Comparison of ENCODE assay signal across 7 cellular contexts in the genomic region with DNA sequence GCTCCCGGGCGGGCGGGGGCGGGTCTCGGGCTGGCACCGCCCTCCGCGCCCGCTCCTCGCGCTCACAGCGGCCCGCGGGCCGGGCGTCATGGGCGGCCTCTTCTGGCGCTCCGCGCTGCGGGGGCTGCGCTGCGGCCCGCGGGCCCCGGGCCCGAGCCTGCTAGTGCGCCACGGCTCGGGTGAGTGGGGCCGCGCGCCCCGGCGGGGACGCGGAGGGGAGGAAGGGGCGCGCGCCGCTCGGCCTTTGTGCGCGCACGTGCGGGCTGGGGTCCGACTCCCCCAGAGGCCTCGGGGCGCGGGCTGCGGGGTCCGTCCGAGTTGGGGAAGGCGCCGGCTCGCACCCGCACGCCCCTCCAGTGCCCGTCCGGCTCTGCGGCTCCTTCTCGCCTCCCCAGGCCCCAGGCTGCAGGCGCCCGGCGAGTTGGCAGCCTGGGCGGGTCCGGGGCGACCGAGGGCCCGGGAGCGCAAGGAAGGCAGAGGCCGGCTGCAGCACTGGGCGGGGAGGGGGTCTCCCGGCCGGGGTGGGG. TPM values are rescaled to one million over a fixed set of nuclear protein-coding genes. Genes with fewer than 3 reads are reported as not detected.
DNase-seq lines count a peak whose midpoint lies in the region; ATAC-seq and TF ChIP-seq lines count a peak whose summit lies in the region.

A gene (plus strand): TSS at position 65 of the 527 bp plus-strand sequence. CDS start 24 bp downstream, at position 89.

- ATAC-seq in psoas muscle (no peak), GM21529 (IDR thresholded peaks at IDR 0.05; ENCODE audit: unreplicated experiment) (no peak)

- H3K9me3 ChIP-seq in left ventricle myocardium inferior (replicated peaks) (no peaks in the 10 kb centered on the region), psoas muscle (no peaks in the 10 kb centered on the region)

- peaks cover under 1% of the 10 kb centered on the region for H3K36me3 Mint-ChIP-seq in activated naive CD8-positive, alpha-beta T cell

- no peak for TF ChIP-seq RAD21 in Ishikawa (IDR thresholded peaks at IDR 0.05; ENCODE audit: low read depth)

- peaks cover 35% of the 10 kb centered on the region for H3K4me1 ChIP-seq in left ventricle myocardium inferior
- H3K4me1 ChIP-seq in psoas muscle, result peaks cover 18% of the 10 kb centered on the region

- WGBS in psoas muscle, 3 donors, result 0 to 1% (median 1%) methylated on average over 27 to 72 of the region's 75 CpGs

- peak within 1 kb of the TSS; percentile 90 for H3K4me3 Mint-ChIP-seq in activated naive CD8-positive, alpha-beta T cell

- H3K27me3 Mint-ChIP-seq in activated naive CD8-positive, alpha-beta T cell, result no peaks in the 10 kb centered on the region

- no peak for TF ChIP-seq CTCF in left ventricle myocardium inferior (IDR thresholded peaks at IDR 0.05; ENCODE audit: borderline replicate concordance)
- TF ChIP-seq CTCF in psoas muscle (IDR thresholded peaks at IDR 0.05), result no peak

- H3K4me1 Mint-ChIP-seq in activated naive CD8-positive, alpha-beta T cell (ENCODE audit: low read depth), result peaks cover 26% of the 10 kb centered on the region

- H3K4me3 ChIP-seq in left ventricle myocardium inferior (peak within 1 kb of the TSS; percentile 75), psoas muscle (peak within 1 kb of the TSS; percentile 71)

- H3K27ac Mint-ChIP-seq in activated naive CD8-positive, alpha-beta T cell, result peak within 1 kb of the TSS; percentile 87

- H3K27me3 ChIP-seq in left ventricle myocardium inferior (ENCODE audit: low read depth), result no peaks in the 10 kb centered on the region
- H3K27me3 ChIP-seq in psoas muscle (ENCODE audit: insufficient read depth in 3 of 3, low read length in 2 of 3), result no peaks in the 10 kb centered on the region

- H3K27ac ChIP-seq in left ventricle myocardium inferior (replicated peaks), result peak within 1 kb of the TSS; percentile 91
- peak within 1 kb of the TSS; percentile 73 for H3K27ac ChIP-seq in psoas muscle

- intact Hi-C loops in left ventricle myocardium inferior (cut with micrococcal nuclease) (no loop called here), psoas muscle (cut with DNase I) (loop anchor here in 1 of 2 donors (5.0 kb wide), 1 partner anchor 130 kb away; a partner anchor contains a TSS)

- DNase-seq in GM03348 (ENCODE audit: low spot score) (peak; percentile 82), left ventricle myocardium inferior (no peak), psoas muscle (no peak), COLO829 (ENCODE audit: low spot score) (no peak)

- peaks cover 6% of the 10 kb centered on the region for H3K36me3 ChIP-seq in left ventricle myocardium inferior
- peaks cover 0 to 3% of the 10 kb centered on the region in 2 donors for H3K36me3 ChIP-seq in psoas muscle (ENCODE audit: insufficient read depth in 1 of 2, low read depth in 1 of 2)

- H3K9me3 Mint-ChIP-seq in activated naive CD8-positive, alpha-beta T cell (ENCODE audit: low read depth), result no peaks in the 10 kb centered on the region

- TF ChIP-seq EP300 in Ishikawa (IDR thresholded peaks at IDR 0.05; ENCODE audit: borderline replicate concordance), result no peak

TF ChIP-seq in Ishikawa, 13 proteins besides CTCF, POLR2A, EP300 and RAD21:
- TF ChIP-seq TAF1 (IDR thresholded peaks at IDR 0.05; ENCODE audit: low read depth) (no peak), NFIC (IDR thresholded peaks at IDR 0.05) (no peak), ZBTB7A (IDR thresholded peaks at IDR 0.05; ENCODE audit: low read depth) (peak; percentile 83)

RNA-seq across cellular contexts. Expression of the gene that starts here (rescaled TPM):
- total RNA-seq in left ventricle myocardium inferior (101 TPM), psoas muscle (10 to 100 TPM; 19.5 to 39.7 (median 29.6) TPM)
- polyA plus RNA-seq in psoas muscle, result 10 to 100 TPM; 16.0 to 30.7 (median 22.7) TPM
